9 cellular contexts compared by ENCODE assay signal in genomic region chr19:42323852-42324654, GRCh38. TPM values are rescaled to one million over a fixed set of nuclear protein-coding genes. Genes with fewer than 3 reads are reported as not detected.
DNase-seq lines count a peak whose midpoint lies in the region; ATAC-seq and TF ChIP-seq lines count a peak whose summit lies in the region.
"Had no signal": no experiment of that assay in that cellular context is flagged by ENCODE, and none has a peak within 500 bp of the region (broad histone marks: within the 10 kb centered on the region; RNA-seq: fewer than 3 reads in every experiment).

No MANE protein-coding gene starts in this region.

- H3K27ac Mint-ChIP-seq in neural progenitor cell, result no peak overlapping the region

- peaks cover 16% of the 10 kb centered on the region for H3F3A ChIP-seq in neural progenitor cell (ENCODE audit: low read depth)

- H3K36me3 ChIP-seq in neural progenitor cell, result no peaks in the 10 kb centered on the region

- H3K79me2 ChIP-seq in neural progenitor cell (ENCODE audit: low read depth), result peaks cover 23% of the 10 kb centered on the region

- H3K9me3 ChIP-seq in neural progenitor cell (ENCODE audit: low read depth), result no peaks in the 10 kb centered on the region

- TF ChIP-seq CTCF in choroid plexus epithelial cell (conservative IDR thresholded peaks at IDR 0.05; ENCODE audit: low read depth, low read length) (peak; percentile 14), neural progenitor cell (IDR thresholded peaks at IDR 0.05) (no peak)

- H3K9ac ChIP-seq in neural progenitor cell, result no peak overlapping the region

- ATAC-seq in HG02571 (IDR thresholded peaks at IDR 0.05; ENCODE audit: unreplicated experiment), result no peak
- ATAC-seq in HG03175 (IDR thresholded peaks at IDR 0.05; ENCODE audit: unreplicated experiment), result no peak
- ATAC-seq: naive thymus-derived CD4-positive, alpha-beta T cell had no signal

- H3K4me2 ChIP-seq in neural progenitor cell, result peak overlapping the region; percentile 68

- H3K4me1 ChIP-seq in neural progenitor cell, result peaks cover 7% of the 10 kb centered on the region

- no peak overlapping the region for H3K27ac ChIP-seq in neural progenitor cell

- DNase-seq in DMS53 (lab: John Stamatoyannopoulos, UW) (peak; percentile 75), NAMALWA (ENCODE audit: low spot score) (peak; percentile 47), choroid plexus epithelial cell (ENCODE audit: low read depth) (no peak), neural progenitor cell (ENCODE audit: low spot score) (peak; percentile 62), DMS79 (lab: John Stamatoyannopoulos, UW) (no peak), NCI-H510A (lab: John Stamatoyannopoulos, UW) (no peak)

- H3K4me3 Mint-ChIP-seq in neural progenitor cell, result no peak overlapping the region

- H3K4me3 ChIP-seq in choroid plexus epithelial cell (ENCODE audit: low read depth, low read length), result no peak overlapping the region
- peak overlapping the region; percentile 41 for H3K4me3 ChIP-seq in neural progenitor cell

- H3K9me3 Mint-ChIP-seq in neural progenitor cell, result peaks cover 2% of the 10 kb centered on the region

- peaks cover 34% of the 10 kb centered on the region for H3K4me1 Mint-ChIP-seq in neural progenitor cell

- H2AFZ ChIP-seq in neural progenitor cell (replicated peaks), result peak overlapping the region; percentile 19

- H4K20me1 ChIP-seq in neural progenitor cell (ENCODE audit: low read depth), result peaks cover 17% of the 10 kb centered on the region

- H3K27me3 Mint-ChIP-seq in neural progenitor cell (ENCODE audit: insufficient read depth, low read depth), result peaks cover 35% of the 10 kb centered on the region

- H3K36me3 Mint-ChIP-seq in neural progenitor cell, result peaks cover 2% of the 10 kb centered on the region

- H3K27me3 ChIP-seq in neural progenitor cell, result peaks cover 58% of the 10 kb centered on the region

RNA-seq across cellular contexts. Expression of gene MEGF8, which starts 1.4 kb away (rescaled TPM):
- 7.3 and 21.4 TPM in 2 replicates for total RNA-seq in neural progenitor cell (ENCODE audit: low replicate concordance)

RNA-seq across cellular contexts. Expression of gene TMEM145, which starts 10.9 kb away (rescaled TPM):
- 0.37 and 6.6 TPM in 2 replicates for total RNA-seq in neural progenitor cell (ENCODE audit: low replicate concordance)
- total RNA-seq: naive thymus-derived CD4-positive, alpha-beta T cell had no signal

RNA-seq across cellular contexts. Expression of gene PAFAH1B3, which starts 21.6 kb away (rescaled TPM):
- total RNA-seq in neural progenitor cell (ENCODE audit: low replicate concordance), result 63.2 and 106 TPM in 2 replicates

RNA-seq across cellular contexts. Expression of gene PRR19, which starts 22.1 kb away (rescaled TPM):
- 1.0 TPM in 2 replicates for total RNA-seq in neural progenitor cell (ENCODE audit: low replicate concordance)

RNA-seq across cellular contexts. Expression of gene CIC, which starts 55.0 kb away (rescaled TPM):
- 5.2 and 28.1 TPM in 2 replicates for total RNA-seq in neural progenitor cell (ENCODE audit: low replicate concordance)

Comparison
In these comparisons a context has a peak if more than half of its experiments do, and no peak if none do; other contexts are left out.
1. DNase-seq: peak in DMS53 (single experiment), NAMALWA (single experiment) and neural progenitor cell (single experiment); none in choroid plexus epithelial cell (single experiment), DMS79 (single experiment) and NCI-H510A (single experiment).